In the genomic region with DNA sequence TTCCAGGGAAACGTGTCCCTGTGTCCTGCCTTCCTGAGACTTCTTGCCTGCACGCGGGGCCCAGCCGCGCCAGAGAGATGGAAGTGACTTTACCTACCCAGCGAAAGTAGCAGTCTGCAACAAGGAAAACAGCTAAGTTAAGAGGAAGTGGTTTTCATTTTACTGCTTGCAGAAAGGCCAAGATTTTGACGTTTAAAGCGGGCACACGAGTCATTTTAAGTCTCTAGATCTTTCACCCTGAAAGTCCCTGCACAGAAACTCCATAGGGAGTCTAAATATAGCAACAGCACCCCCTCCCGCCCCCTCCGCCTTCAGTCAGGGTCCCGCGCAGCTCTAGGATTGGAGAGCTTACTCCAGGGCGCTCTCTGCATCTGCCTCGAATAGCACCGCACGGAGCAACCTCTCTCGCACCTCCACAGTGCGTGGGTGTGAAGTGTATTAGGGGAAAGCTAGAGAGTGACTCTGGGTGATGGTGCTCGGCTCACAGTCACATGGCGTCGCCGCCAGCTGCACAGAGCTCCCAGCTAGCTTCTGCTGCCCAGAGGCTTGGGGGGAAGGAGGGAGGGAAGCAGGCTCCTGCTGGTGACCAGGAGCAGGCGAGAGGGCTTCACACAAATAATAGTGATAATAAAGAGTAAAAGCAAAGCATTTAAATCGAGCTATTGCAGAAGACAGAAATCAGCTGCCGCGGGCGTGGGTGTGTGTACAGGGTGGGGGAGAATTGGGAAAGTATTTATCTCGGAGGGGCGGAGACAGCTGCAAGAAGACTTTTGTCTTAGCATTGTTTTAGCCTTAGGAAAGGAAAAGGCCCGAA, we compare ENCODE assay signal across 8 cellular contexts.
DNase-seq lines count a peak whose midpoint lies in the region; ATAC-seq and TF ChIP-seq lines count a peak whose summit lies in the region.

No MANE protein-coding gene starts in this region.

- TF ChIP-seq CTCF in AG10803 (conservative IDR thresholded peaks at IDR 0.05; ENCODE audit: low read length), result no peak

- H3K4me3 ChIP-seq in AG10803 (ENCODE audit: low read length) (peak overlapping the region; percentile 72), adipocyte (ENCODE audit: low read length) (peak overlapping the region; percentile 63), iPS DF 6.9 (ENCODE audit: low read length) (peak overlapping the region; percentile 18; the same call in 1 of the 2 replicates)

- H3K27me3 ChIP-seq in adipocyte (replicated peaks; ENCODE audit: control insufficient read depth, insufficient read depth, low read length), result peaks cover 56% of the 10 kb centered on the region
- peaks cover 36% of the 10 kb centered on the region for H3K27me3 ChIP-seq in iPS DF 6.9 (ENCODE audit: control insufficient read depth, insufficient read depth, low read length)

- WGBS in iPS DF 6.9 (ENCODE audit: insufficient coverage, insufficient read length), result no CpG with 5 or more reads among the region's 31 CpGs

- H3K9ac ChIP-seq in adipocyte (ENCODE audit: low read length), result no peak overlapping the region

- ATAC-seq in GM19023 (IDR thresholded peaks at IDR 0.05; ENCODE audit: unreplicated experiment) (peak; percentile 68), HG03135 (IDR thresholded peaks at IDR 0.05; ENCODE audit: unreplicated experiment) (peak; percentile 47)

- peaks cover 26% of the 10 kb centered on the region for H3K4me1 ChIP-seq in adipocyte (ENCODE audit: control insufficient read depth, insufficient read depth, low read length)
- no peaks in the 10 kb centered on the region; the same call in 1 of the 2 replicates for H3K4me1 ChIP-seq in iPS DF 6.9 (ENCODE audit: control insufficient read depth, insufficient read depth, low read length)

- H3K27ac ChIP-seq in iPS DF 6.9 (ENCODE audit: low read length), result no peak overlapping the region

- H3K9me3 ChIP-seq in adipocyte (ENCODE audit: control insufficient read depth, low read length), result no peaks in the 10 kb centered on the region
- H3K9me3 ChIP-seq in iPS DF 6.9 (ENCODE audit: control insufficient read depth, insufficient read depth, low read length), result no peaks in the 10 kb centered on the region

- DNase-seq in AG10803 (ENCODE audit: low read depth) (peak; percentile 42), SW480 (ENCODE audit: low spot score) (peak; percentile 8), adipocyte (ENCODE audit: low read depth) (peak; percentile 62), iPS DF 6.9 (ENCODE audit: low read depth, low spot score) (no peak), NCI-H2081 treated with DMSO at 0.1 percent for 48 hours (lab: John Stamatoyannopoulos, UW) (no peak)
- peak; percentile 68 to 78 for DNase-seq in stimulated activated CD4-positive, alpha-beta T cell treated with anti-CD3 and anti-CD28 coated beads, Interleukin-12 subunit alpha, Interleukin-12 subunit beta, amount 100 ng/mL, for 24 hours (ENCODE audit: low read depth in 2 of 2)

- H3K36me3 ChIP-seq in adipocyte (ENCODE audit: control insufficient read depth, insufficient read depth, low read length, severe bottlenecking), result no peaks in the 10 kb centered on the region
- H3K36me3 ChIP-seq in iPS DF 6.9 (ENCODE audit: control insufficient read depth, insufficient read depth, low read length), result no peaks in the 10 kb centered on the region

Comparison
In these comparisons a context has a peak if more than half of its experiments do, and no peak if none do; other contexts are left out.
1. DNase-seq: peak in AG10803 (single experiment), SW480 (single experiment), adipocyte (single experiment) and stimulated activated CD4-positive, alpha-beta T cell treated with anti-CD3 and anti-CD28 coated beads, Interleukin-12 subunit alpha, Interleukin-12 subunit beta, amount 100 ng/mL, for 24 hours (2 of 2); none in iPS DF 6.9 (single experiment) and NCI-H2081 treated with DMSO at 0.1 percent for 48 hours (single experiment).
2. H3K4me3 ChIP-seq: peak in every context shown above with its lines; median percentile 72 in AG10803; 63 in adipocyte; 18 in iPS DF 6.9.